ENCODE assay signal across 9 cellular contexts in genomic region chr16:1308036-1308976, GRCh38. TPM values are rescaled to one million over a fixed set of nuclear protein-coding genes. Genes with fewer than 3 reads are reported as not detected.
DNase-seq lines count a peak whose midpoint lies in the region; ATAC-seq, FAIRE-seq and TF ChIP-seq lines count a peak whose summit lies in the region.
"Had no signal": no experiment of that assay in that cellular context is flagged by ENCODE, and none has a peak within 500 bp of the region (broad histone marks: within the 10 kb centered on the region; RNA-seq: fewer than 3 reads in every experiment).

No MANE protein-coding gene starts in this region.

- H3K27ac Mint-ChIP-seq in chondrocyte (ENCODE audit: unreplicated experiment) (peak overlapping the region; percentile 51), naive B cell (peak overlapping the region in 5 of 6 donors; percentile 56 to 100 (median 100))

- TF ChIP-seq POLR2A in H54 (IDR thresholded peaks at IDR 0.05; ENCODE audit: low read depth, low read length): 0 out of 2 replicates have a peak, but pooled peaks have one; percentile 35

- H3K4me3 Mint-ChIP-seq in chondrocyte (ENCODE audit: unreplicated experiment) (peak overlapping the region; percentile 81), naive B cell (peak overlapping the region; percentile 84 to 98 (median 94))

- ATAC-seq in naive B cell (ENCODE audit: low read depth in 2 of 2) (no peak), HG03571 (IDR thresholded peaks at IDR 0.05; ENCODE audit: unreplicated experiment) (no peak)

- peaks cover 31% of the 10 kb centered on the region for H3K4me1 Mint-ChIP-seq in chondrocyte (ENCODE audit: low read depth)
- peaks cover 40 to 68% (median 52%) of the 10 kb centered on the region in 3 donors for H3K4me1 Mint-ChIP-seq in naive B cell

- peak overlapping the region; percentile 64 for H3K4me3 ChIP-seq in GM06990 (replicated peaks; ENCODE audit: low read depth, low read length)

- H3K36me3 Mint-ChIP-seq in chondrocyte (ENCODE audit: low read depth) (no peaks in the 10 kb centered on the region), naive B cell (peaks cover 5 to 7% of the 10 kb centered on the region in 2 donors)

- no peak for TF ChIP-seq CTCF in GM06990 (IDR thresholded peaks at IDR 0.05; ENCODE audit: insufficient read depth, low read length, poor library complexity, severe bottlenecking)
- TF ChIP-seq CTCF in chondrocyte (IDR thresholded peaks at IDR 0.05): no peak

- FAIRE-seq in H54 (lab: Jason Lieb, UNC): no peak
- FAIRE-seq: colon had no signal

- no peaks in the 10 kb centered on the region for H3K27me3 ChIP-seq in GM06990 (replicated peaks; ENCODE audit: control insufficient read depth, insufficient read depth, low read length)

- H3K36me3 ChIP-seq in GM06990 (ENCODE audit: control insufficient read depth, insufficient read depth, low read length): peaks cover 6% of the 10 kb centered on the region

- no peaks in the 10 kb centered on the region for H3K9me3 Mint-ChIP-seq in chondrocyte (ENCODE audit: low read depth)
- H3K9me3 Mint-ChIP-seq in naive B cell: no peaks in the 10 kb centered on the region

- DNase-seq in GM06990 (ENCODE audit: extremely low read depth, insufficient read length): no peak
- DNase-seq in H54 (ENCODE audit: insufficient read length, low spot score): no peak
- peak; percentile 62 to 64 for DNase-seq in NOMO-1 (lab: John Stamatoyannopoulos, UW; ENCODE audit: unreplicated experiment in 2 of 2)
- no peak for DNase-seq in chondrocyte (ENCODE audit: low spot score)
- no peak for DNase-seq in naive B cell
- DNase-seq in islet precursor cell: no peak
- DNase-seq in stimulated activated CD4-positive, alpha-beta T cell treated with anti-CD3 and anti-CD28 coated beads, Interleukin-12 subunit alpha, Interleukin-12 subunit beta, amount 100 ng/mL, for 4 hours: no peak

- H3K27me3 Mint-ChIP-seq in chondrocyte (ENCODE audit: low read depth) (no peaks in the 10 kb centered on the region), naive B cell (no peaks in the 10 kb centered on the region)

RNA-seq across cellular contexts. Expression of gene UBE2I, which starts 1.1 kb away (rescaled TPM):
- total RNA-seq in chondrocyte: 97.9 to 110 TPM (median 105 TPM) in 3 replicates
- 100 to 1,000 TPM in 5 of 6 donors, 10 to 100 TPM in 1; 99.5 to 121 (median 114) TPM for polyA plus RNA-seq in naive B cell (ENCODE audit: low read depth in 6 of 6)

RNA-seq across cellular contexts. Expression of gene BAIAP3, which starts 25.1 kb away (rescaled TPM):
- 0.36 to 1.7 TPM (median 1.5 TPM) in 3 replicates for total RNA-seq in chondrocyte
- 1 to 10 TPM in 1 of 6 donors, under 1 TPM in 4, not detected in 1; 0.20 to 1.3 (median 0.67) TPM for polyA plus RNA-seq in naive B cell (ENCODE audit: low read depth in 6 of 6)

RNA-seq across cellular contexts. Expression of gene TSR3, which starts 43.4 kb away (rescaled TPM):
- total RNA-seq in chondrocyte: 52.2 to 56.8 TPM (median 56.0 TPM) in 3 replicates
- polyA plus RNA-seq in naive B cell (ENCODE audit: low read depth in 6 of 6): 100 to 1,000 TPM in 3 of 6 donors, 10 to 100 TPM in 3; 87.9 to 103 (median 99.1) TPM

RNA-seq across cellular contexts. Expression of gene GNPTG, which starts 43.4 kb away (rescaled TPM):
- total RNA-seq in chondrocyte: 58.3 to 68.4 TPM (median 60.7 TPM) in 3 replicates
- 10 to 100 TPM; 39.7 to 52.1 (median 44.6) TPM for polyA plus RNA-seq in naive B cell (ENCODE audit: low read depth in 6 of 6)

RNA-seq across cellular contexts. Expression of gene TPSD1, which starts 52.4 kb away (rescaled TPM):
- total RNA-seq in chondrocyte: not detected in 3 replicates
- polyA plus RNA-seq in naive B cell (ENCODE audit: low read depth in 6 of 6): not detected

Comparison
In these comparisons a context has a peak if more than half of its experiments do, and no peak if none do; other contexts are left out.
1. DNase-seq: peak in NOMO-1 (2 of 2); none in GM06990 (single experiment), H54 (single experiment), chondrocyte (single experiment), naive B cell (single experiment), islet precursor cell (single experiment) and stimulated activated CD4-positive, alpha-beta T cell treated with anti-CD3 and anti-CD28 coated beads, Interleukin-12 subunit alpha, Interleukin-12 subunit beta, amount 100 ng/mL, for 4 hours (single experiment).